ENCODE assay signal across 31 cellular contexts in genomic region chr22:23086263-23086662, GRCh38. TPM values are rescaled to one million over a fixed set of nuclear protein-coding genes. Genes with fewer than 3 reads are reported as not detected.
"Had no signal": no experiment of that assay in that cellular context is flagged by ENCODE, and none has a peak within 500 bp of the region (broad histone marks: within the 10 kb centered on the region; RNA-seq: fewer than 3 reads in every experiment).

No MANE protein-coding gene starts in this region.

- H3K36me3 ChIP-seq: adrenal gland, breast epithelium, SJCRH30 had no signal

- H3K27ac ChIP-seq: body of pancreas, breast epithelium, SJCRH30, SK-N-MC had no signal

- H3K27me3 ChIP-seq: adrenal gland, body of pancreas, breast epithelium, SJCRH30 had no signal

- H3K27ac Mint-ChIP-seq: activated CD4-positive, alpha-beta T cell treated with anti-CD3 and anti-CD28 coated beads, Interleukin-2, amount 10 ng/mL, durations not matched to agents 24 days and 14 days; activated CD8-positive, alpha-beta T cell treated with anti-CD3 and anti-CD28 coated beads, Interleukin-2, amount 10 ng/mL, durations not matched to agents 7 days and 5 days; activated naive CD4-positive, alpha-beta T cell treated with anti-CD3 and anti-CD28 coated beads for 36 hours; activated naive CD4-positive, alpha-beta T cell treated with anti-CD3 and anti-CD28 coated beads, Interleukin-2, amount 50 U/mL, for 72 hours; activated T-cell treated with anti-CD3 and anti-CD28 coated beads, Interleukin-2, amount 50 U/mL, for 24 hours; activated T-helper 1 cell treated with anti-CD3 and anti-CD28 coated beads, Interleukin-12 subunit alpha, Interleukin-12 subunit beta, Interleukin-2, Interleukin-4 antibody, amounts not matched to agents 30 ng/mL and 10 ng/mL and 1 ng/mL, durations not matched to agents 14 hours and 24 hours and 36 hours had no signal

- H3K4me1 ChIP-seq: body of pancreas, breast epithelium, SJCRH30 had no signal

- DNase-seq: activated CD4-positive, alpha-beta T cell treated with anti-CD3 and anti-CD28 coated beads, Interleukin-2, amount 10 ng/mL, durations not matched to agents 24 days and 14 days; activated CD4-positive, alpha-beta T cell treated with anti-CD3 and anti-CD28 coated beads, Interleukin-2, amount 50 U/mL, for 48 hours; activated CD8-positive, alpha-beta T cell treated with anti-CD3 and anti-CD28 coated beads, Interleukin-2, amount 10 ng/mL, durations not matched to agents 7 days and 5 days; activated gamma-delta T cell treated with Interleukin-2 at 50 U/mL for 16 hours; activated naive CD4-positive, alpha-beta T cell treated with anti-CD3 and anti-CD28 coated beads for 36 hours; activated T-cell treated with anti-CD3 and anti-CD28 coated beads, Interleukin-2, amount 50 U/mL, for 24 hours; body of pancreas; Karpas-422; NCI-H1048; NCI-H1105 treated with DMSO at 0.1 percent for 48 hours; NCI-H1436; NCI-H1694; NCI-H2029; NCI-H345; NCI-H524 treated with DMSO at 0.1 percent for 48 hours; SHP77; SJCRH30; T1000 had no signal

- H3K9me3 Mint-ChIP-seq: activated CD4-positive, alpha-beta T cell treated with anti-CD3 and anti-CD28 coated beads, Interleukin-2, amount 10 ng/mL, durations not matched to agents 24 days and 14 days; activated naive CD4-positive, alpha-beta T cell treated with anti-CD3 and anti-CD28 coated beads for 36 hours; activated naive CD4-positive, alpha-beta T cell treated with anti-CD3 and anti-CD28 coated beads, Interleukin-2, amount 50 U/mL, for 72 hours; activated T-cell treated with anti-CD3 and anti-CD28 coated beads, Interleukin-2, amount 50 U/mL, for 24 hours; activated T-helper 1 cell treated with anti-CD3 and anti-CD28 coated beads, Interleukin-12 subunit alpha, Interleukin-12 subunit beta, Interleukin-2, Interleukin-4 antibody, amounts not matched to agents 30 ng/mL and 10 ng/mL and 1 ng/mL, durations not matched to agents 14 hours and 24 hours and 36 hours had no signal

- H3K36me3 Mint-ChIP-seq: activated naive CD4-positive, alpha-beta T cell treated with anti-CD3 and anti-CD28 coated beads, Interleukin-2, amount 50 U/mL, for 72 hours had no signal

- H3K4me3 ChIP-seq: adrenal gland, body of pancreas, breast epithelium, SJCRH30, SK-N-MC had no signal

- FAIRE-seq: astrocyte had no signal

- ATAC-seq: activated CD8-positive, alpha-beta T cell treated with anti-CD3 and anti-CD28 coated beads, Interleukin-2, amount 10 ng/mL, durations not matched to agents 7 days and 5 days; activated naive CD4-positive, alpha-beta T cell treated with anti-CD3 and anti-CD28 coated beads, Interleukin-2, amount 50 U/mL, for 72 hours; body of pancreas; Panc1 had no signal

- H3K27me3 Mint-ChIP-seq: activated T-cell treated with anti-CD3 and anti-CD28 coated beads, Interleukin-2, amount 50 U/mL, for 24 hours had no signal

- H3K9me3 ChIP-seq: adrenal gland, body of pancreas, breast epithelium, SJCRH30 had no signal

- H3K4me1 Mint-ChIP-seq: activated CD4-positive, alpha-beta T cell treated with anti-CD3 and anti-CD28 coated beads, Interleukin-2, amount 10 ng/mL, durations not matched to agents 24 days and 14 days had no signal

- H3K4me3 Mint-ChIP-seq: activated CD4-positive, alpha-beta T cell treated with anti-CD3 and anti-CD28 coated beads, Interleukin-2, amount 10 ng/mL, durations not matched to agents 24 days and 14 days; activated CD8-positive, alpha-beta T cell treated with anti-CD3 and anti-CD28 coated beads, Interleukin-2, amount 10 ng/mL, durations not matched to agents 7 days and 5 days; activated naive CD4-positive, alpha-beta T cell treated with anti-CD3 and anti-CD28 coated beads for 36 hours; activated T-cell treated with anti-CD3 and anti-CD28 coated beads, Interleukin-2, amount 50 U/mL, for 24 hours; activated T-helper 1 cell treated with anti-CD3 and anti-CD28 coated beads, Interleukin-12 subunit alpha, Interleukin-12 subunit beta, Interleukin-2, Interleukin-4 antibody, amounts not matched to agents 30 ng/mL and 10 ng/mL and 1 ng/mL, durations not matched to agents 14 hours and 24 hours and 36 hours had no signal

RNA-seq across cellular contexts. Expression of gene RSPH14, which starts 55.5 kb away (rescaled TPM):
- total RNA-seq: activated CD4-positive, alpha-beta T cell treated with anti-CD3 and anti-CD28 coated beads, Interleukin-2, amount 10 ng/mL, durations not matched to agents 24 days and 14 days; activated T-helper 1 cell treated with anti-CD3 and anti-CD28 coated beads, Interleukin-12 subunit alpha, Interleukin-12 subunit beta, Interleukin-2, Interleukin-4 antibody, amounts not matched to agents 30 ng/mL and 10 ng/mL and 1 ng/mL, durations not matched to agents 14 hours and 24 hours and 36 hours; astrocyte; cardiac septum; MCF 10A; NCI-H460; RPMI7951; SJCRH30; T-helper 1 cell treated with Interleukin-12 subunit alpha and Interleukin-12 subunit beta and Interleukin-4 antibody, amounts not matched to agents 30 ng/mL and 1 ng/mL, for 36 hours; T-helper 2 cell treated with Interferon-gamma antibody and Interleukin-4, amounts not matched to agents 100 ng/mL and 5 ng/mL, for 36 hours had no signal

RNA-seq across cellular contexts. Expression of gene RAB36, which starts 59.0 kb away (rescaled TPM):
- total RNA-seq: activated CD4-positive, alpha-beta T cell treated with anti-CD3 and anti-CD28 coated beads, Interleukin-2, amount 10 ng/mL, durations not matched to agents 24 days and 14 days; activated naive CD4-positive, alpha-beta T cell treated with anti-CD3 and anti-CD28 coated beads for 36 hours; SJCRH30; T-helper 1 cell treated with Interleukin-12 subunit alpha and Interleukin-12 subunit beta and Interleukin-4 antibody, amounts not matched to agents 30 ng/mL and 1 ng/mL, for 36 hours; T-helper 2 cell treated with Interferon-gamma antibody and Interleukin-4, amounts not matched to agents 100 ng/mL and 5 ng/mL, for 36 hours had no signal
